ENCODE assay signal across 1 cellular context in genomic region chr5:143569722-143570567, GRCh38.
TF ChIP-seq lines count a peak whose summit lies in the region.

No MANE protein-coding gene starts in this region.

TF ChIP-seq in HepG2, 621 proteins besides CTCF, POLR2A, EP300 and RAD21 (continued from another document and continues in another):
- TF ChIP-seq AHDC1 (CRISPR knock-in tag; IDR thresholded peaks at IDR 0.05; ENCODE audit: borderline replicate concordance) (peak; percentile 47; the same call in 1 of the 2 replicates), NFYC (CRISPR knock-in tag; IDR thresholded peaks at IDR 0.05) (peak; percentile 7; the same call in 1 of the 2 replicates), MYPOP (CRISPR knock-in tag; IDR thresholded peaks at IDR 0.05) (no peak), TFDP2 (CRISPR knock-in tag; IDR thresholded peaks at IDR 0.05) (no peak), ZNF674 (CRISPR knock-in tag; IDR thresholded peaks at IDR 0.05; ENCODE audit: low read depth) (no peak), FOXP4 (CRISPR knock-in tag; IDR thresholded peaks at IDR 0.05) (peak; percentile 45; the same call in 1 of the 2 replicates), ZNF362 (CRISPR knock-in tag; IDR thresholded peaks at IDR 0.05; ENCODE audit: borderline replicate concordance) (no peak), ARID2 (CRISPR knock-in tag; IDR thresholded peaks at IDR 0.05; ENCODE audit: borderline replicate concordance) (no peak), ARID3A (IDR thresholded peaks at IDR 0.05; ENCODE audit: low read depth, low read length) (peak; percentile 77), ATF1 (CRISPR knock-in tag; IDR thresholded peaks at IDR 0.05) (no peak), GMEB1 (CRISPR knock-in tag; IDR thresholded peaks at IDR 0.05; ENCODE audit: borderline replicate concordance) (no peak), ATF5 (CRISPR knock-in tag; IDR thresholded peaks at IDR 0.05; ENCODE audit: low read depth) (no peak), ZKSCAN5 (CRISPR knock-in tag; IDR thresholded peaks at IDR 0.05) (no peak), CHD2 (IDR thresholded peaks at IDR 0.05; ENCODE audit: low read depth, low read length) (no peak), SMARCE1 (IDR thresholded peaks at IDR 0.05; ENCODE audit: borderline replicate concordance) (no peak), TCF12 (IDR thresholded peaks at IDR 0.05) (no peak), TCF12 (CRISPR knock-in tag; IDR thresholded peaks at IDR 0.05) (no peak), KAT2B (IDR thresholded peaks at IDR 0.05; ENCODE audit: borderline replicate concordance, low read depth, low read length) (no peak), THAP7 (CRISPR knock-in tag; IDR thresholded peaks at IDR 0.05) (no peak), ZBTB46 (CRISPR knock-in tag; IDR thresholded peaks at IDR 0.05; ENCODE audit: borderline replicate concordance) (no peak), POGZ (CRISPR knock-in tag; IDR thresholded peaks at IDR 0.05) (peak; percentile 69), THAP11 (CRISPR knock-in tag; IDR thresholded peaks at IDR 0.05) (peak; percentile 52), FOSL2 (CRISPR knock-in tag; IDR thresholded peaks at IDR 0.05) (peak; percentile 94), HNF1A (IDR thresholded peaks at IDR 0.05; ENCODE audit: low read depth) (no peak), HNF1A (CRISPR knock-in tag; IDR thresholded peaks at IDR 0.05; ENCODE audit: borderline replicate concordance) (no peak), KAT8 (CRISPR knock-in tag; IDR thresholded peaks at IDR 0.05) (peak; percentile 55), WIZ (CRISPR knock-in tag; IDR thresholded peaks at IDR 0.05) (no peak), ZNF331 (CRISPR knock-in tag; IDR thresholded peaks at IDR 0.05) (peak; percentile 53; the same call in 1 of the 2 replicates), ZNF580 (CRISPR knock-in tag; IDR thresholded peaks at IDR 0.05; ENCODE audit: borderline replicate concordance, low read depth) (0 out of 2 replicates have a peak, but pooled peaks have one; percentile 43), ZBTB1 (CRISPR knock-in tag; IDR thresholded peaks at IDR 0.05; ENCODE audit: borderline replicate concordance) (no peak), ZNF234 (CRISPR knock-in tag; conservative IDR thresholded peaks at IDR 0.05) (no peak), ZNF260 (CRISPR knock-in tag; IDR thresholded peaks at IDR 0.05; ENCODE audit: borderline replicate concordance, low read depth) (no peak), HMGA1 (CRISPR knock-in tag; conservative IDR thresholded peaks at IDR 0.05) (no peak), RXRB (CRISPR knock-in tag; IDR thresholded peaks at IDR 0.05; ENCODE audit: borderline replicate concordance) (peak; percentile 70)
